ENCODE assay signal across 8 cellular contexts in genomic region chr5:71780597-71780996, GRCh38.
"Had no signal": no experiment of that assay in that cellular context is flagged by ENCODE, and none has a peak within 500 bp of the region (broad histone marks: within the 10 kb centered on the region; RNA-seq: fewer than 3 reads in every experiment).

No MANE protein-coding gene starts in this region.

- DNase-seq: H7, HFFc6 had no signal

- H3K27ac Mint-ChIP-seq: GM23338, HFFc6, IgD-negative memory B cell had no signal

- H3K9me3 ChIP-seq: HAP-1 had no signal

- H3K36me3 ChIP-seq: HAP-1 had no signal

- H3K27ac ChIP-seq: HL-60 had no signal

- H3K9me3 Mint-ChIP-seq: GM23338, HFFc6, IgD-negative memory B cell had no signal

- H3K27me3 Mint-ChIP-seq: IgD-negative memory B cell had no signal

- FAIRE-seq: HepG2 had no signal

- H3K4me2 ChIP-seq: GM23338 had no signal

- ATAC-seq: GM23338, HCT116, HepG2 had no signal

- H3K4me3 Mint-ChIP-seq: GM23338, HFFc6, IgD-negative memory B cell had no signal

- H3K36me3 Mint-ChIP-seq: IgD-negative memory B cell had no signal

- H2AFZ ChIP-seq: GM23338 had no signal

- H3K4me3 ChIP-seq: GM23338, HAP-1 had no signal
